In the genomic region with DNA sequence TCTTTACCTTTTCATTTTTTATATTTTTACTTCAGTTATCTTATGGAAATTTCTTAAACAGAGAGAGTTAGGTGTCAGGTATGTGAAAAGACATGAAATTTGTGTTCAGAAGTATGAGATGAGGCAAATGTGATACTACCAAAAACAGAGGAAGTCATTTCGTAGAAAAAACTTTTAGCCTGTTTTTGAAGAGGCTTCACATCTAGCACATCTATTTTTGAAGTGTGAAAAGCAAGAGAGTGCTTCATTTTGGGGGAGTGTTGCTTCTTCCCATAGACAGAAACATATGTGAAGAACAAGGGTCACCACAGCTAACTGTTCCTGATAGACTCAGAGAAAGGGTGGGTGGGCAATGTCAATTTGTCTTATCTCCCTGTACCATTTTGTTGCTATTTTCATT, we compare ENCODE assay signal across 23 cellular contexts.
DNase-seq lines count a peak whose midpoint lies in the region; ATAC-seq and TF ChIP-seq lines count a peak whose summit lies in the region.
"Had no signal": no experiment of that assay in that cellular context is flagged by ENCODE, and none has a peak within 500 bp of the region (broad histone marks: within the 10 kb centered on the region; RNA-seq: fewer than 3 reads in every experiment).

No MANE protein-coding gene starts in this region.

- DNase-seq in activated naive CD4-positive, alpha-beta T cell treated with anti-CD3 and anti-CD28 coated beads, Interleukin-2, amount 50 U/mL, for 72 hours (ENCODE audit: low spot score in 2 of 2): no peak
- no peak for DNase-seq in activated naive CD4-positive, alpha-beta T cell treated with Interleukin-2 at 50 U/mL for 16 hours
- no peak for DNase-seq in activated CD8-positive, alpha-beta T cell treated with anti-CD3 and anti-CD28 coated beads for 36 hours
- DNase-seq in inferior parietal cortex (ENCODE audit: extremely low spot score) (peak; percentile 40), H4 (ENCODE audit: low spot score) (no peak), GM19240 (ENCODE audit: insufficient read length, low spot score) (no peak)
- DNase-seq: activated CD4-positive, CD25-positive, alpha-beta regulatory T cell; COR-L47; DMS53; hippocampal formation; IMR-90; left cardiac atrium; MV-4-11; NCI-H146; NCI-H226; NCI-H526 treated with DMSO at 0.1 percent for 48 hours; nephron progenitor cell; ovary; PC-3; stimulated activated naive CD4-positive, alpha-beta T cell; thyroid gland had no signal

- intact Hi-C loops in activated CD8-positive, alpha-beta T cell treated with anti-CD3 and anti-CD28 coated beads for 36 hours (cut with micrococcal nuclease): no loop called here

- H3K36me3 Mint-ChIP-seq in activated naive CD4-positive, alpha-beta T cell treated with anti-CD3 and anti-CD28 coated beads, Interleukin-2, amount 50 U/mL, for 72 hours: peaks cover 59 to 83% of the 10 kb centered on the region in 2 donors
- peaks cover 76% of the 10 kb centered on the region for H3K36me3 Mint-ChIP-seq in activated CD8-positive, alpha-beta T cell treated with anti-CD3 and anti-CD28 coated beads for 36 hours (ENCODE audit: low read depth)

- no peak for TF ChIP-seq CTCF in activated CD8-positive, alpha-beta T cell treated with anti-CD3 and anti-CD28 coated beads for 36 hours (IDR thresholded peaks at IDR 0.05)

- CTCF ChIA-PET in activated CD8-positive, alpha-beta T cell treated with anti-CD3 and anti-CD28 coated beads for 36 hours (lab: Charles Lee): no interaction called here

- H3K9me3 Mint-ChIP-seq in activated naive CD4-positive, alpha-beta T cell treated with anti-CD3 and anti-CD28 coated beads, Interleukin-2, amount 50 U/mL, for 72 hours: no peaks in the 10 kb centered on the region
- H3K9me3 Mint-ChIP-seq in activated CD8-positive, alpha-beta T cell treated with anti-CD3 and anti-CD28 coated beads for 36 hours: peaks cover 6% of the 10 kb centered on the region
- H3K9me3 Mint-ChIP-seq: activated naive CD4-positive, alpha-beta T cell treated with anti-CD3 and anti-CD28 coated beads, Interleukin-2, amount 50 U/mL, for 24 hours; nephron progenitor cell had no signal

- POLR2A ChIA-PET in activated CD8-positive, alpha-beta T cell treated with anti-CD3 and anti-CD28 coated beads for 36 hours (lab: Charles Lee): no interaction called here

- ATAC-seq in activated naive CD4-positive, alpha-beta T cell treated with anti-CD3 and anti-CD28 coated beads, Interleukin-2, amount 50 U/mL, for 72 hours: no peak
- no peak for ATAC-seq in activated CD8-positive, alpha-beta T cell treated with anti-CD3 and anti-CD28 coated beads for 36 hours
- no peak for ATAC-seq in HG03520 (IDR thresholded peaks at IDR 0.05; ENCODE audit: unreplicated experiment)
- ATAC-seq: left cardiac atrium, PC-3 had no signal

- no peak overlapping the region for H3K4me3 Mint-ChIP-seq in activated CD8-positive, alpha-beta T cell treated with anti-CD3 and anti-CD28 coated beads for 36 hours
- H3K4me3 Mint-ChIP-seq: activated naive CD4-positive, alpha-beta T cell treated with anti-CD3 and anti-CD28 coated beads, Interleukin-2, amount 50 U/mL, for 24 hours; nephron progenitor cell had no signal

- H3K27me3 Mint-ChIP-seq in activated CD8-positive, alpha-beta T cell treated with anti-CD3 and anti-CD28 coated beads for 36 hours: no peaks in the 10 kb centered on the region
- H3K27me3 Mint-ChIP-seq: activated naive CD4-positive, alpha-beta T cell treated with anti-CD3 and anti-CD28 coated beads, Interleukin-2, amount 50 U/mL, for 24 hours had no signal

- peak overlapping the region; percentile 15 to 19 for H3K27ac Mint-ChIP-seq in activated naive CD4-positive, alpha-beta T cell treated with anti-CD3 and anti-CD28 coated beads, Interleukin-2, amount 50 U/mL, for 72 hours
- H3K27ac Mint-ChIP-seq in activated CD8-positive, alpha-beta T cell treated with anti-CD3 and anti-CD28 coated beads for 36 hours: peak overlapping the region; percentile 82

- H3K4me1 Mint-ChIP-seq in activated CD8-positive, alpha-beta T cell treated with anti-CD3 and anti-CD28 coated beads for 36 hours (ENCODE audit: low read depth): peaks cover 56% of the 10 kb centered on the region
- H3K4me1 Mint-ChIP-seq: nephron progenitor cell had no signal
